ENCODE assay signal across 1 cellular context in genomic region chr19:15449620-15450527, GRCh38.
A peak's percentile ranks its signal among the peaks of the same experiment; 100 is the strongest.
TF ChIP-seq lines count a peak whose summit lies in the region.

A gene with protein sequence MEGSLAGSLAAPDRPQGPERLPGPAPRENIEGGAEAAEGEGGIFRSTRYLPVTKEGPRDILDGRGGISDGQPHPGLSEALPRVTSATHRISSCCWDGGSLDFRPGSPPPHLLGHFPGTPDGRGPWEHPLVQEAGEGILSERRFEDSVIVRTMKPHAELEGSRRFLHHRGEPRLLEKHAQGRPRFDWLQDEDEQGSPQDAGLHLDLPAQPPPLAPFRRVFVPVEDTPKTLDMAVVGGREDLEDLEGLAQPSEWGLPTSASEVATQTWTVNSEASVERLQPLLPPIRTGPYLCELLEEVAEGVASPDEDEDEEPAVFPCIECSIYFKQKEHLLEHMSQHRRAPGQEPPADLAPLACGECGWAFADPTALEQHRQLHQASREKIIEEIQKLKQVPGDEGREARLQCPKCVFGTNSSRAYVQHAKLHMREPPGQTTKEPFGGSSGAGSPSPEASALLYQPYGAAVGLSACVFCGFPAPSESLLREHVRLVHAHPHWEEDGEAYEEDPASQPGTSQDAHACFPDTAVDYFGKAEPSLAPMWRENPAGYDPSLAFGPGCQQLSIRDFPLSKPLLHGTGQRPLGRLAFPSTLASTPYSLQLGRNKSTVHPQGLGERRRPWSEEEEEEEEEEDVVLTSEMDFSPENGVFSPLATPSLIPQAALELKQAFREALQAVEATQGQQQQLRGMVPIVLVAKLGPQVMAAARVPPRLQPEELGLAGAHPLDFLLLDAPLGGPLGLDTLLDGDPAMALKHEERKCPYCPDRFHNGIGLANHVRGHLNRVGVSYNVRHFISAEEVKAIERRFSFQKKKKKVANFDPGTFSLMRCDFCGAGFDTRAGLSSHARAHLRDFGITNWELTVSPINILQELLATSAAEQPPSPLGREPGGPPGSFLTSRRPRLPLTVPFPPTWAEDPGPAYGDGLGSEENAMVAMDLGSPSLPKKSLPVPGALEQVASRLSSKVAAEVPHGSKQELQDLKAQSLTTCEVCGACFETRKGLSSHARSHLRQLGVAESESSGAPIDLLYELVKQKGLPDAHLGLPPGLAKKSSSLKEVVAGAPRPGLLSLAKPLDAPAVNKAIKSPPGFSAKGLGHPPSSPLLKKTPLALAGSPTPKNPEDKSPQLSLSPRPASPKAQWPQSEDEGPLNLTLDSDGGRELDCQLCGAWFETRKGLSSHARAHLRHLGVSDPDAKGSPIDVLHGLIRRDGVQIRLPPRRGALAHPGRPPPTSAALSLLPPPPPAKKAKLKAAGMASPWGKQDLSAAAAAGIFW (N-terminal part only) (minus strand): TSS chr19:15449956. CDS start chr19:15448307, 1,649 bp downstream.

TF ChIP-seq in HEK293, 187 proteins besides CTCF, POLR2A, EP300 and RAD21 (continued from another document and continues in another):
- TF ChIP-seq ZNF26 (tag by site-specific recombination; IDR thresholded peaks at IDR 0.05) (no peak), SCRT1 (tag by site-specific recombination; IDR thresholded peaks at IDR 0.05; ENCODE audit: borderline replicate concordance) (no peak), ZNF335 (tag by site-specific recombination; conservative IDR thresholded peaks at IDR 0.05) (peak; percentile 63), ZNF658 (tag by site-specific recombination; IDR thresholded peaks at IDR 0.05) (no peak), ZNF416 (tag by site-specific recombination; IDR thresholded peaks at IDR 0.05) (0 out of 2 replicates have a peak, but pooled peaks have one; percentile 16), ZBTB17 (tag by site-specific recombination; IDR thresholded peaks at IDR 0.05) (no peak), ZNF184 (tag by site-specific recombination; IDR thresholded peaks at IDR 0.05) (no peak), HOXD13 (CRISPR knock-in tag; IDR thresholded peaks at IDR 0.05; ENCODE audit: borderline replicate concordance) (no peak), ZNF768 (tag by site-specific recombination; IDR thresholded peaks at IDR 0.05) (no peak), ZNF175 (tag by site-specific recombination; IDR thresholded peaks at IDR 0.05) (0 out of 2 replicates have a peak, but pooled peaks have one; percentile 10), ZNF600 (tag by site-specific recombination; IDR thresholded peaks at IDR 0.05) (no peak), ZNF777 (tag by site-specific recombination; IDR thresholded peaks at IDR 0.05; ENCODE audit: borderline replicate concordance) (0 out of 2 replicates have a peak, but pooled peaks have one; percentile 22), KLF16 (tag by site-specific recombination; IDR thresholded peaks at IDR 0.05) (no peak), ELK4 (IDR thresholded peaks at IDR 0.05; ENCODE audit: borderline replicate concordance, low read depth, low read length) (no peak), ZNF548 (tag by site-specific recombination; IDR thresholded peaks at IDR 0.05) (no peak), PBX3 (CRISPR knock-in tag; IDR thresholded peaks at IDR 0.05) (no peak), BCL11A (tag by site-specific recombination; IDR thresholded peaks at IDR 0.05; ENCODE audit: low read depth) (no peak), ZNF132 (tag by site-specific recombination; IDR thresholded peaks at IDR 0.05; ENCODE audit: borderline replicate concordance) (no peak), ZNF16 (tag by site-specific recombination; IDR thresholded peaks at IDR 0.05; ENCODE audit: low read depth) (no peak), ZNF341 (tag by site-specific recombination; IDR thresholded peaks at IDR 0.05; ENCODE audit: low read depth) (no peak), ZNF792 (tag by site-specific recombination; IDR thresholded peaks at IDR 0.05) (no peak)
- TF ChIP-seq, protein P1, sequence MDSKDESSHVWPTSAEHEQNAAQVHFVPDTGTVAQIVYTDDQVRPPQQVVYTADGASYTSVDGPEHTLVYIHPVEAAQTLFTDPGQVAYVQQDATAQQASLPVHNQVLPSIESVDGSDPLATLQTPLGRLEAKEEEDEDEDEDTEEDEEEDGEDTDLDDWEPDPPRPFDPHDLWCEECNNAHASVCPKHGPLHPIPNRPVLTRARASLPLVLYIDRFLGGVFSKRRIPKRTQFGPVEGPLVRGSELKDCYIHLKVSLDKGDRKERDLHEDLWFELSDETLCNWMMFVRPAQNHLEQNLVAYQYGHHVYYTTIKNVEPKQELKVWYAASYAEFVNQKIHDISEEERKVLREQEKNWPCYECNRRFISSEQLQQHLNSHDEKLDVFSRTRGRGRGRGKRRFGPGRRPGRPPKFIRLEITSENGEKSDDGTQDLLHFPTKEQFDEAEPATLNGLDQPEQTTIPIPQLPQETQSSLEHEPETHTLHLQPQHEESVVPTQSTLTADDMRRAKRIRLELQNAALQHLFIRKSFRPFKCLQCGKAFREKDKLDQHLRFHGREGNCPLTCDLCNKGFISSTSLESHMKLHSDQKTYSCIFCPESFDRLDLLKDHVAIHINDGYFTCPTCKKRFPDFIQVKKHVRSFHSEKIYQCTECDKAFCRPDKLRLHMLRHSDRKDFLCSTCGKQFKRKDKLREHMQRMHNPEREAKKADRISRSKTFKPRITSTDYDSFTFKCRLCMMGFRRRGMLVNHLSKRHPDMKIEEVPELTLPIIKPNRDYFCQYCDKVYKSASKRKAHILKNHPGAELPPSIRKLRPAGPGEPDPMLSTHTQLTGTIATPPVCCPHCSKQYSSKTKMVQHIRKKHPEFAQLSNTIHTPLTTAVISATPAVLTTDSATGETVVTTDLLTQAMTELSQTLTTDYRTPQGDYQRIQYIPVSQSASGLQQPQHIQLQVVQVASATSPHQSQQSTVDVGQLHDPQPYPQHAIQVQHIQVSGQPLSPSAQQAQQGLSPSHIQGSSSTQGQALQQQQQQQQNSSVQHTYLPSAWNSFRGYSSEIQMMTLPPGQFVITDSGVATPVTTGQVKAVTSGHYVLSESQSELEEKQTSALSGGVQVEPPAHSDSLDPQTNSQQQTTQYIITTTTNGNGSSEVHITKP (tag by site-specific recombination; IDR thresholded peaks at IDR 0.05) = peak; percentile 42
- TF ChIP-seq, protein P2, sequence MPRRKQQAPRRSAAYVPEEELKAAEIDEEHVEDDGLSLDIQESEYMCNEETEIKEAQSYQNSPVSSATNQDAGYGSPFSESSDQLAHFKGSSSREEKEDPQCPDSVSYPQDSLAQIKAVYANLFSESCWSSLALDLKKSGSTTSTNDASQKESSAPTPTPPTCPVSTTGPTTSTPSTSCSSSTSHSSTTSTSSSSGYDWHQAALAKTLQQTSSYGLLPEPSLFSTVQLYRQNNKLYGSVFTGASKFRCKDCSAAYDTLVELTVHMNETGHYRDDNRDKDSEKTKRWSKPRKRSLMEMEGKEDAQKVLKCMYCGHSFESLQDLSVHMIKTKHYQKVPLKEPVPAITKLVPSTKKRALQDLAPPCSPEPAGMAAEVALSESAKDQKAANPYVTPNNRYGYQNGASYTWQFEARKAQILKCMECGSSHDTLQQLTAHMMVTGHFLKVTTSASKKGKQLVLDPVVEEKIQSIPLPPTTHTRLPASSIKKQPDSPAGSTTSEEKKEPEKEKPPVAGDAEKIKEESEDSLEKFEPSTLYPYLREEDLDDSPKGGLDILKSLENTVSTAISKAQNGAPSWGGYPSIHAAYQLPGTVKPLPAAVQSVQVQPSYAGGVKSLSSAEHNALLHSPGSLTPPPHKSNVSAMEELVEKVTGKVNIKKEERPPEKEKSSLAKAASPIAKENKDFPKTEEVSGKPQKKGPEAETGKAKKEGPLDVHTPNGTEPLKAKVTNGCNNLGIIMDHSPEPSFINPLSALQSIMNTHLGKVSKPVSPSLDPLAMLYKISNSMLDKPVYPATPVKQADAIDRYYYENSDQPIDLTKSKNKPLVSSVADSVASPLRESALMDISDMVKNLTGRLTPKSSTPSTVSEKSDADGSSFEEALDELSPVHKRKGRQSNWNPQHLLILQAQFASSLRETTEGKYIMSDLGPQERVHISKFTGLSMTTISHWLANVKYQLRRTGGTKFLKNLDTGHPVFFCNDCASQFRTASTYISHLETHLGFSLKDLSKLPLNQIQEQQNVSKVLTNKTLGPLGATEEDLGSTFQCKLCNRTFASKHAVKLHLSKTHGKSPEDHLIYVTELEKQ (tag by site-specific recombination; IDR thresholded peaks at IDR 0.05; ENCODE audit: borderline replicate concordance) = no peak
- TF ChIP-seq, protein P3, sequence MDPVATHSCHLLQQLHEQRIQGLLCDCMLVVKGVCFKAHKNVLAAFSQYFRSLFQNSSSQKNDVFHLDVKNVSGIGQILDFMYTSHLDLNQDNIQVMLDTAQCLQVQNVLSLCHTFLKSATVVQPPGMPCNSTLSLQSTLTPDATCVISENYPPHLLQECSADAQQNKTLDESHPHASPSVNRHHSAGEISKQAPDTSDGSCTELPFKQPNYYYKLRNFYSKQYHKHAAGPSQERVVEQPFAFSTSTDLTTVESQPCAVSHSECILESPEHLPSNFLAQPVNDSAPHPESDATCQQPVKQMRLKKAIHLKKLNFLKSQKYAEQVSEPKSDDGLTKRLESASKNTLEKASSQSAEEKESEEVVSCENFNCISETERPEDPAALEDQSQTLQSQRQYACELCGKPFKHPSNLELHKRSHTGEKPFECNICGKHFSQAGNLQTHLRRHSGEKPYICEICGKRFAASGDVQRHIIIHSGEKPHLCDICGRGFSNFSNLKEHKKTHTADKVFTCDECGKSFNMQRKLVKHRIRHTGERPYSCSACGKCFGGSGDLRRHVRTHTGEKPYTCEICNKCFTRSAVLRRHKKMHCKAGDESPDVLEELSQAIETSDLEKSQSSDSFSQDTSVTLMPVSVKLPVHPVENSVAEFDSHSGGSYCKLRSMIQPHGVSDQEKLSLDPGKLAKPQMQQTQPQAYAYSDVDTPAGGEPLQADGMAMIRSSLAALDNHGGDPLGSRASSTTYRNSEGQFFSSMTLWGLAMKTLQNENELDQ (tag by site-specific recombination; IDR thresholded peaks at IDR 0.05; ENCODE audit: low read depth) = no peak
- TF ChIP-seq, protein P4, sequence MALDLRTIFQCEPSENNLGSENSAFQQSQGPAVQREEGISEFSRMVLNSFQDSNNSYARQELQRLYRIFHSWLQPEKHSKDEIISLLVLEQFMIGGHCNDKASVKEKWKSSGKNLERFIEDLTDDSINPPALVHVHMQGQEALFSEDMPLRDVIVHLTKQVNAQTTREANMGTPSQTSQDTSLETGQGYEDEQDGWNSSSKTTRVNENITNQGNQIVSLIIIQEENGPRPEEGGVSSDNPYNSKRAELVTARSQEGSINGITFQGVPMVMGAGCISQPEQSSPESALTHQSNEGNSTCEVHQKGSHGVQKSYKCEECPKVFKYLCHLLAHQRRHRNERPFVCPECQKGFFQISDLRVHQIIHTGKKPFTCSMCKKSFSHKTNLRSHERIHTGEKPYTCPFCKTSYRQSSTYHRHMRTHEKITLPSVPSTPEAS (tag by site-specific recombination; IDR thresholded peaks at IDR 0.05) = no peak
- TF ChIP-seq, protein P5, sequence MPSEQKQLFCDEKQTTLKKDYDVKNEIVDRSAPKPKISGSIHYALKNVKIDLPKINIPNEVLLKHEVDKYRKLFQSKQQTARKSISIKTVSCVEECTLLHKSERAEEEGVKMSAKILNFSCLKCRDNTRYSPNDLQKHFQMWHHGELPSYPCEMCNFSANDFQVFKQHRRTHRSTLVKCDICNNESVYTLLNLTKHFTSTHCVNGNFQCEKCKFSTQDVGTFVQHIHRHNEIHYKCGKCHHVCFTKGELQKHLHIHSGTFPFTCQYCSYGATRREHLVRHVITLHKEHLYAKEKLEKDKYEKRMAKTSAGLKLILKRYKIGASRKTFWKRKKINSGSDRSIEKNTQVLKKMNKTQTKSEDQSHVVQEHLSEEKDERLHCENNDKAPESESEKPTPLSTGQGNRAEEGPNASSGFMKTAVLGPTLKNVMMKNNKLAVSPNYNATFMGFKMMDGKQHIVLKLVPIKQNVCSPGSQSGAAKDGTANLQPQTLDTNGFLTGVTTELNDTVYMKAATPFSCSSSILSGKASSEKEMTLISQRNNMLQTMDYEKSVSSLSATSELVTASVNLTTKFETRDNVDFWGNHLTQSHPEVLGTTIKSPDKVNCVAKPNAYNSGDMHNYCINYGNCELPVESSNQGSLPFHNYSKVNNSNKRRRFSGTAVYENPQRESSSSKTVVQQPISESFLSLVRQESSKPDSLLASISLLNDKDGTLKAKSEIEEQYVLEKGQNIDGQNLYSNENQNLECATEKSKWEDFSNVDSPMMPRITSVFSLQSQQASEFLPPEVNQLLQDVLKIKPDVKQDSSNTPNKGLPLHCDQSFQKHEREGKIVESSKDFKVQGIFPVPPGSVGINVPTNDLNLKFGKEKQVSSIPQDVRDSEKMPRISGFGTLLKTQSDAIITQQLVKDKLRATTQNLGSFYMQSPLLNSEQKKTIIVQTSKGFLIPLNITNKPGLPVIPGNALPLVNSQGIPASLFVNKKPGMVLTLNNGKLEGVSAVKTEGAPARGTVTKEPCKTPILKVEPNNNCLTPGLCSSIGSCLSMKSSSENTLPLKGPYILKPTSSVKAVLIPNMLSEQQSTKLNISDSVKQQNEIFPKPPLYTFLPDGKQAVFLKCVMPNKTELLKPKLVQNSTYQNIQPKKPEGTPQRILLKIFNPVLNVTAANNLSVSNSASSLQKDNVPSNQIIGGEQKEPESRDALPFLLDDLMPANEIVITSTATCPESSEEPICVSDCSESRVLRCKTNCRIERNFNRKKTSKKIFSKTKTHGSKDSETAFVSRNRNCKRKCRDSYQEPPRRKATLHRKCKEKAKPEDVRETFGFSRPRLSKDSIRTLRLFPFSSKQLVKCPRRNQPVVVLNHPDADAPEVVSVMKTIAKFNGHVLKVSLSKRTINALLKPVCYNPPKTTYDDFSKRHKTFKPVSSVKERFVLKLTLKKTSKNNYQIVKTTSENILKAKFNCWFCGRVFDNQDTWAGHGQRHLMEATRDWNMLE (tag by site-specific recombination; conservative IDR thresholded peaks at IDR 0.05; ENCODE audit: low read depth) = no peak
- TF ChIP-seq, protein P6, sequence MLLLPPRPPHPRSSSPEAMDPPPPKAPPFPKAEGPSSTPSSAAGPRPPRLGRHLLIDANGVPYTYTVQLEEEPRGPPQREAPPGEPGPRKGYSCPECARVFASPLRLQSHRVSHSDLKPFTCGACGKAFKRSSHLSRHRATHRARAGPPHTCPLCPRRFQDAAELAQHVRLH (tag by site-specific recombination; IDR thresholded peaks at IDR 0.05) = no peak
